19 cellular contexts compared by ENCODE assay signal in genomic region chr6:168390746-168391400, GRCh38.
"Had no signal": no experiment of that assay in that cellular context is flagged by ENCODE, and none has a peak within 500 bp of the region (broad histone marks: within the 10 kb centered on the region; RNA-seq: fewer than 3 reads in every experiment).

No MANE protein-coding gene starts in this region.

- H3K4me3 ChIP-seq: body of pancreas, colonic mucosa, lung, skin epidermis, thoracic aorta had no signal

- H3K27me3 ChIP-seq: body of pancreas, colonic mucosa had no signal

- H3K27ac ChIP-seq: body of pancreas, colonic mucosa, epithelial cell of prostate, skin epidermis, thoracic aorta had no signal

- H3K9me3 ChIP-seq: body of pancreas, colonic mucosa, thoracic aorta had no signal

- H3K36me3 ChIP-seq: colonic mucosa, thoracic aorta had no signal

- ATAC-seq: activated CD8-positive, alpha-beta T cell treated with anti-CD3 and anti-CD28 coated beads, Interleukin-2, amount 10 ng/mL, durations not matched to agents 7 days and 5 days; body of pancreas; left cardiac atrium; natural killer cell treated with Interleukin-12 subunit alpha and Interleukin-12 subunit beta and Interleukin-15 and Interleukin-18, amount 100 ng/mL, for 72 hours; right cardiac atrium; stimulated activated effector memory CD8-positive, alpha-beta T cell treated with anti-CD3 and anti-CD28 coated beads, Interleukin-12 subunit alpha, Interleukin-12 subunit beta, amount 100 ng/mL, for 72 hours had no signal

- DNase-seq: activated CD4-positive, alpha-beta T cell treated with anti-CD3 and anti-CD28 coated beads, Interleukin-2, amount 10 ng/mL, durations not matched to agents 7 days and 5 days; activated CD8-positive, alpha-beta T cell treated with anti-CD3 and anti-CD28 coated beads, Interleukin-2, amount 10 ng/mL, durations not matched to agents 7 days and 5 days; activated naive CD4-positive, alpha-beta T cell treated with anti-CD3 and anti-CD28 coated beads for 36 hours; activated T-cell treated with anti-CD3 and anti-CD28 coated beads, Interleukin-2, amount 50 U/mL, for 24 hours; body of pancreas; colonic mucosa; endodermal cell; foreskin fibroblast; left cardiac atrium; stimulated activated CD4-positive, alpha-beta T cell treated with anti-CD3 and anti-CD28 coated beads, Interleukin-4, amount 100 ng/mL, for 24 hours; T-helper 1 cell; T1000 had no signal

- H3K4me1 ChIP-seq: colonic mucosa had no signal
